ENCODE assay signal across 34 cellular contexts in the genomic region with DNA sequence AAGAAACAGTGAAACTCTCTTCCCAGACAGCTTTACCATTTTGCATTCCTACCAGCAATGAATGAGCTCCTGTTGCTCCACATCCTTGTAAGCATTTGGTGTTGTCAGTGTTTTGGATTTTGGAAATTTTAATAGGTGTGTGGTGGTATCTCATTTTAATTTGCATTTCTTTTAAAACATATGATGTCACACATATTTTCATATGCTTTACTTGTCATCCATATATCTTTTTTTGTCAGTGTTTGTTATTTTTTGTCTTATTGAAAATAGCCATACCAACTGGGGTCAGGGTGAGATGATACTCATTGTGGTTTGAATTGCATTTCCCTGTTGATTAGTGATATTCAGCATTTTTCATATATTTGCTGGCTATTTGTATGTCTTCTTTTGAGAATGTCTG.
"Had no signal": no experiment of that assay in that cellular context is flagged by ENCODE, and none has a peak within 500 bp of the region (broad histone marks: within the 10 kb centered on the region; RNA-seq: fewer than 3 reads in every experiment).

No MANE protein-coding gene starts in this region.

- H3K4me3 ChIP-seq: MG63 had no signal

- DNase-seq: Karpas-422, Kasumi-1, MG63, MM.1S, MV-4-11, NCI-H1048, NCI-H1092, NCI-H1092 treated with DMSO at 0.1 percent for 48 hours, NCI-H1105, NCI-H1105 treated with DMSO at 0.1 percent for 48 hours, NCI-H1417, NCI-H1417 treated with DMSO at 0.1 percent for 48 hours, NCI-H1436, NCI-H1436 treated with DMSO at 0.1 percent for 48 hours, NCI-H146, NCI-H1694, NCI-H1694 treated with DMSO at 0.1 percent for 48 hours, NCI-H187, NCI-H187 treated with DMSO at 0.1 percent for 48 hours, NCI-H1930, NCI-H2029, NCI-H2029 treated with DMSO at 0.1 percent for 48 hours, NCI-H2081, NCI-H2081 treated with DMSO at 0.1 percent for 48 hours, NCI-H2107, NCI-H2171, NCI-H2171 treated with DMSO at 0.1 percent for 48 hours, NCI-H2227 treated with DMSO at 0.1 percent for 48 hours, NCI-H226, NCI-H345, NCI-H446, NCI-H446 treated with DMSO at 0.1 percent for 48 hours, NCI-H510A, NCI-H510A treated with DMSO at 0.1 percent for 48 hours had no signal

- H3K9me3 ChIP-seq: MG63 had no signal

- H3K36me3 ChIP-seq: MG63 had no signal

- H3K27me3 ChIP-seq: MG63 had no signal
